17 cellular contexts compared by ENCODE assay signal in the genomic region with DNA sequence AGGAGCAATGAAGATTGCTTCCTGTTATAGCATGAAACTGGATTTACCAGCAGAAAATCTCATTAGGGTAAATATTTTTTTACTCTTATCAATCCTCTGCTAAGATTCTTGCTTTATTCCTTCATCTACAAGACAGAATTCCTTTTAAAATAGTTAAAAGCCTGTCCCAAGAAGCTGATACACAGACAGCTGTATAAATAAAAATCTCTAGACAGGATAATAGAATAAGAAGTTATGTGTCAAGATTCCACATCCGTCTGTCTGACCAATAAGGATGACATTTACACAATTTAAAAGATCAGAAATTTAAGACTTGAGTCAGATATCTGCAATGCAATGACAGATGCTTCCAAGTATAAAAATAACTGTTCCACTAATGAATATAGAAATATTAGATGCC. TPM values are rescaled to one million over a fixed set of nuclear protein-coding genes. Genes with fewer than 3 reads are reported as not detected.
DNase-seq lines count a peak whose midpoint lies in the region; FAIRE-seq and TF ChIP-seq lines count a peak whose summit lies in the region.
"Had no signal": no experiment of that assay in that cellular context is flagged by ENCODE, and none has a peak within 500 bp of the region (broad histone marks: within the 10 kb centered on the region; RNA-seq: fewer than 3 reads in every experiment).

No MANE protein-coding gene starts in this region.

- no peaks in the 10 kb centered on the region for H3K36me3 ChIP-seq in skeletal muscle satellite cell (ENCODE audit: insufficient read depth, low read length)
- H3K36me3 ChIP-seq: MG63 had no signal

- no peak for FAIRE-seq in HTR-8/SVneo (lab: Jason Lieb, UNC)
- FAIRE-seq: GM18507 had no signal

- H3K27ac ChIP-seq in VCaP: peak overlapping the region; percentile 67

- DNase-seq in GM03348 (ENCODE audit: low spot score): peak; percentile 51
- peak; percentile 40 for DNase-seq in fibroblast of mammary gland (ENCODE audit: low read depth)
- DNase-seq in effector CD8-positive, alpha-beta T cell (lab: John Stamatoyannopoulos, UW): no peak
- DNase-seq in hypothalamus (lab: John Stamatoyannopoulos, UW): no peak
- no peak for DNase-seq in HTR-8/SVneo (ENCODE audit: insufficient read length, low spot score)
- no peak for DNase-seq in iPS-NIHi11 (ENCODE audit: low spot score)
- DNase-seq: CD8-positive, alpha-beta T cell; DMS79 treated with DMSO at 0.1 percent for 48 hours; GDM1; MG63; NCI-H1105; NCI-H1694 treated with DMSO at 0.1 percent for 48 hours; NCI-H526 treated with DMSO at 0.1 percent for 48 hours; SHP77 treated with DMSO at 0.1 percent for 48 hours had no signal

- peak overlapping the region; percentile 12 for H3K4me2 ChIP-seq in skeletal muscle satellite cell (ENCODE audit: low read length)

- no peaks in the 10 kb centered on the region for H3K27me3 ChIP-seq in skeletal muscle satellite cell (ENCODE audit: control insufficient read depth, insufficient read depth, low read length)
- H3K27me3 ChIP-seq: MG63 had no signal

- TF ChIP-seq CTCF in VCaP (conservative IDR thresholded peaks at IDR 0.05) (no peak), fibroblast of mammary gland (conservative IDR thresholded peaks at IDR 0.05; ENCODE audit: control insufficient read depth, insufficient read depth, low read depth, low read length) (no peak)

- peak overlapping the region; percentile 65 for H3K9ac ChIP-seq in skeletal muscle satellite cell (ENCODE audit: low read depth, low read length)

- H3K9me3 ChIP-seq in skeletal muscle satellite cell (replicated peaks; ENCODE audit: low read length): no peaks in the 10 kb centered on the region
- H3K9me3 ChIP-seq: MG63 had no signal

- H3K4me1 ChIP-seq in skeletal muscle satellite cell (ENCODE audit: control insufficient read depth, insufficient read depth, low read length): peaks cover 25% of the 10 kb centered on the region

- H3K4me3 ChIP-seq in fibroblast of mammary gland (ENCODE audit: control insufficient read depth, low read depth, low read length): no peak overlapping the region
- H3K4me3 ChIP-seq in skeletal muscle satellite cell (ENCODE audit: low read length): no peak overlapping the region
- H3K4me3 ChIP-seq: MG63 had no signal

RNA-seq across cellular contexts. Expression of a gene that starts 57.6 kb away (rescaled TPM):
- total RNA-seq in skeletal muscle satellite cell (2012; rRNA removed): 468 and 552 TPM in 2 replicates

Comparison
In these comparisons a context has a peak if more than half of its experiments do, and no peak if none do; other contexts are left out.
1. DNase-seq: peak in GM03348 (single experiment) and fibroblast of mammary gland (single experiment); none in effector CD8-positive, alpha-beta T cell (single experiment), hypothalamus (0 of 51), HTR-8/SVneo (single experiment) and iPS-NIHi11 (single experiment).